10 cellular contexts compared by ENCODE assay signal in genomic region chr1:45348966-45349677, GRCh38. TPM values are rescaled to one million over a fixed set of nuclear protein-coding genes. Genes with fewer than 3 reads are reported as not detected.
A peak's percentile ranks its signal among the peaks of the same experiment; 100 is the strongest.
DNase-seq lines count a peak whose midpoint lies in the region; ATAC-seq and TF ChIP-seq lines count a peak whose summit lies in the region.
"Had no signal": no experiment of that assay in that cellular context is flagged by ENCODE, and none has a peak within 500 bp of the region (broad histone marks: within the 10 kb centered on the region; RNA-seq: fewer than 3 reads in every experiment).

No MANE protein-coding gene starts in this region.

- POLR2A ChIA-PET in activated CD8-positive, alpha-beta T cell treated with anti-CD3 and anti-CD28 coated beads for 36 hours (lab: Charles Lee), result interaction anchor here (0.5 to 16.0 kb wide), 6 partner anchors 10 to 176 kb away, joined by 3 to 238 read pairs (median 5); partner anchors contain the start of genes HPDL, MUTYH and TOE1
- POLR2A ChIA-PET in OCI-LY7 (lab: Charles Lee), result interaction anchor here (0.6 to 2.1 kb wide), 5 partner anchors 9 to 145 kb away, joined by 3 to 13 read pairs (median 3); partner anchors contain the start of genes MUTYH and TOE1

- H3K27ac Mint-ChIP-seq in activated CD8-positive, alpha-beta T cell treated with anti-CD3 and anti-CD28 coated beads for 36 hours, result no peak overlapping the region

- H3K4me2 ChIP-seq in OCI-LY7 (ENCODE audit: low read length), result no peak overlapping the region

- peak overlapping the region; percentile 73 for H3K27ac ChIP-seq in left ventricle myocardium inferior (replicated peaks)
- peak overlapping the region; percentile 65 to 77 (median 72) for H3K27ac ChIP-seq in sigmoid colon
- H3K27ac ChIP-seq in OCI-LY7 (ENCODE audit: low read depth, low read length, poor library complexity, severe bottlenecking), result no peak overlapping the region

- peak; percentile 78 for ATAC-seq in activated CD8-positive, alpha-beta T cell treated with anti-CD3 and anti-CD28 coated beads for 36 hours
- no peak for ATAC-seq in HG03457 (IDR thresholded peaks at IDR 0.05; ENCODE audit: unreplicated experiment)

- no peak for TF ChIP-seq POLR2A in sigmoid colon (IDR thresholded peaks at IDR 0.05)

- BruUV-seq in OCI-LY7 (replicated peaks; lab: Mats Ljungman, UMichigan), result no TSS peak

- intact Hi-C loops in activated CD8-positive, alpha-beta T cell treated with anti-CD3 and anti-CD28 coated beads for 36 hours (cut with micrococcal nuclease), result loop anchor here (10.0 kb wide), 1 partner anchor 236 kb away; the partner anchor contains the start of gene NASP
- intact Hi-C loops in left ventricle myocardium inferior (cut with micrococcal nuclease) (no loop called here), sigmoid colon (cut with DNase I) (no loop called here), OCI-LY7 (cut with micrococcal nuclease; ENCODE audit: unreplicated experiment) (no loop called here)

- H4K20me1 ChIP-seq in OCI-LY7 (ENCODE audit: insufficient read depth, low read length), result no peaks in the 10 kb centered on the region

- H3K36me3 ChIP-seq in left ventricle myocardium inferior (peaks cover 8% of the 10 kb centered on the region), sigmoid colon (peaks cover 5 to 18% (median 6%) of the 10 kb centered on the region in 4 donors), OCI-LY7 (ENCODE audit: insufficient read depth, low read length) (peaks cover 32% of the 10 kb centered on the region)

- no peaks in the 10 kb centered on the region for H3K9me3 ChIP-seq in left ventricle myocardium inferior (replicated peaks)
- H3K9me3 ChIP-seq in sigmoid colon, result no peaks in the 10 kb centered on the region
- H3K9me3 ChIP-seq in OCI-LY7 (ENCODE audit: low read length), result no peaks in the 10 kb centered on the region

- no peak for TF ChIP-seq CTCF in activated CD8-positive, alpha-beta T cell treated with anti-CD3 and anti-CD28 coated beads for 36 hours (IDR thresholded peaks at IDR 0.05)
- no peak for TF ChIP-seq CTCF in left ventricle myocardium inferior (IDR thresholded peaks at IDR 0.05; ENCODE audit: borderline replicate concordance)
- TF ChIP-seq CTCF in sigmoid colon (IDR thresholded peaks at IDR 0.05), result no peak
- no peak for TF ChIP-seq CTCF in OCI-LY7 (conservative IDR thresholded peaks at IDR 0.05; ENCODE audit: low read length)

- peaks cover 12% of the 10 kb centered on the region for H3K36me3 Mint-ChIP-seq in activated CD8-positive, alpha-beta T cell treated with anti-CD3 and anti-CD28 coated beads for 36 hours (ENCODE audit: low read depth)

- H2AFZ ChIP-seq in OCI-LY7 (ENCODE audit: low read length), result no peak overlapping the region

- CTCF ChIA-PET in activated CD8-positive, alpha-beta T cell treated with anti-CD3 and anti-CD28 coated beads for 36 hours (lab: Charles Lee), result interaction anchor here (0.6 to 7.2 kb wide), 8 partner anchors 9 to 151 kb away, joined by 3 to 54 read pairs (median 4); partner anchors contain the start of genes CCDC163, MMACHC, MUTYH and TOE1
- CTCF ChIA-PET in OCI-LY7 (lab: Charles Lee; ENCODE audit: unreplicated experiment), result interaction anchor here (1.1 kb wide), 1 partner anchor 151 kb away, joined by 4 read pairs; the partner anchor contains the start of genes CCDC163 and MMACHC

- H3K9me2 ChIP-seq in OCI-LY7 (ENCODE audit: insufficient read depth, low read length), result no peaks in the 10 kb centered on the region

- peaks cover 23% of the 10 kb centered on the region for H3K4me1 ChIP-seq in left ventricle myocardium inferior
- peaks cover 0 to 24% (median 22%) of the 10 kb centered on the region in 4 donors for H3K4me1 ChIP-seq in sigmoid colon
- no peaks in the 10 kb centered on the region for H3K4me1 ChIP-seq in OCI-LY7 (ENCODE audit: insufficient read depth, low read length, poor library complexity, severe bottlenecking)

- H3K27me3 ChIP-seq in left ventricle myocardium inferior (ENCODE audit: low read depth), result no peaks in the 10 kb centered on the region
- no peaks in the 10 kb centered on the region for H3K27me3 ChIP-seq in sigmoid colon

- H3K4me3 Mint-ChIP-seq in activated CD8-positive, alpha-beta T cell treated with anti-CD3 and anti-CD28 coated beads for 36 hours, result no peak overlapping the region
- H3K4me3 Mint-ChIP-seq: naive B cell had no signal

- H3K4me3 ChIP-seq in left ventricle myocardium inferior (no peak overlapping the region), sigmoid colon (no peak overlapping the region), OCI-LY7 (ENCODE audit: low read depth, low read length, poor library complexity, severe bottlenecking) (no peak overlapping the region)

- peak; percentile 58 for DNase-seq in ELF-1 (ENCODE audit: low read depth, low spot score)
- no peak for DNase-seq in activated CD8-positive, alpha-beta T cell treated with anti-CD3 and anti-CD28 coated beads for 36 hours
- DNase-seq in left ventricle myocardium inferior, result no peak
- no peak for DNase-seq in sigmoid colon
- no peak for DNase-seq in OCI-LY7 (ENCODE audit: low spot score)
- no peak for DNase-seq in NCI-H2171 (lab: John Stamatoyannopoulos, UW)
- no peak for DNase-seq in dermis blood vessel endothelial cell
- DNase-seq: activated CD4-positive, alpha-beta T cell treated with anti-CD3 and anti-CD28 coated beads for 48 hours; naive B cell had no signal

- peaks cover 8% of the 10 kb centered on the region for H3K4me1 Mint-ChIP-seq in activated CD8-positive, alpha-beta T cell treated with anti-CD3 and anti-CD28 coated beads for 36 hours (ENCODE audit: low read depth)

- 78 to 89% methylated on average over 3 of the region's 3 CpGs for WGBS in sigmoid colon, 2 donors

- no peaks in the 10 kb centered on the region for H3K79me2 ChIP-seq in OCI-LY7 (ENCODE audit: insufficient read depth, low read depth, low read length)

- no peaks in the 10 kb centered on the region for H3K27me3 Mint-ChIP-seq in activated CD8-positive, alpha-beta T cell treated with anti-CD3 and anti-CD28 coated beads for 36 hours
- H3K27me3 Mint-ChIP-seq: naive B cell had no signal

- no peaks in the 10 kb centered on the region for H3K9me3 Mint-ChIP-seq in activated CD8-positive, alpha-beta T cell treated with anti-CD3 and anti-CD28 coated beads for 36 hours
- H3K9me3 Mint-ChIP-seq: naive B cell had no signal

- no peak for TF ChIP-seq EP300 in sigmoid colon (IDR thresholded peaks at IDR 0.05)

RNA-seq across cellular contexts. Expression of gene MUTYH, which starts 8.9 kb away (rescaled TPM):
- total RNA-seq in activated CD8-positive, alpha-beta T cell treated with anti-CD3 and anti-CD28 coated beads for 36 hours, result 10 to 100 TPM; 51.4 to 54.5 TPM
- total RNA-seq in left ventricle myocardium inferior (8.1 TPM), sigmoid colon (10 to 100 TPM; 15.7 to 22.8 (median 19.2) TPM), OCI-LY7 (2022) (69.7 and 70.1 TPM in 2 replicates), dermis blood vessel endothelial cell (18.0 and 18.9 TPM in 2 replicates)
- 10 to 100 TPM; 22.4 to 24.6 (median 23.7) TPM for polyA plus RNA-seq in sigmoid colon
- total RNA-seq in OCI-LY7 (2014; rRNA removed; shearing (Covaris generic)), result 46.6 and 52.6 TPM in 2 replicates

RNA-seq across cellular contexts. Expression of gene TOE1, which starts 9.2 kb away (rescaled TPM):
- 10 to 100 TPM; 25.7 to 28.1 TPM for total RNA-seq in activated CD8-positive, alpha-beta T cell treated with anti-CD3 and anti-CD28 coated beads for 36 hours
- 3.2 TPM for total RNA-seq in left ventricle myocardium inferior
- 10 to 100 TPM in 1 of 4 donors, 1 to 10 TPM in 3; 7.1 to 10.5 (median 7.3) TPM for total RNA-seq in sigmoid colon
- 10 to 100 TPM; 11.4 to 12.9 (median 12.0) TPM for polyA plus RNA-seq in sigmoid colon
- 23.7 and 30.2 TPM in 2 replicates for total RNA-seq in OCI-LY7 (2014; rRNA removed; shearing (Covaris generic))
- 22.1 and 24.4 TPM in 2 replicates for total RNA-seq in OCI-LY7 (2022)
- 21.6 and 34.7 TPM in 2 replicates for total RNA-seq in dermis blood vessel endothelial cell

RNA-seq across cellular contexts. Expression of gene HPDL, which starts 22.4 kb away (rescaled TPM):
- 10 to 100 TPM; 37.5 to 39.8 TPM for total RNA-seq in activated CD8-positive, alpha-beta T cell treated with anti-CD3 and anti-CD28 coated beads for 36 hours
- not detected for total RNA-seq in left ventricle myocardium inferior
- total RNA-seq in sigmoid colon, result under 1 TPM in 1 of 4 donors, not detected in 3; 0.95 TPM
- 10 to 100 TPM in 2 of 3 donors, 1 to 10 TPM in 1; 4.9 to 15.7 (median 11.4) TPM for polyA plus RNA-seq in sigmoid colon
- 25.2 and 27.1 TPM in 2 replicates for total RNA-seq in OCI-LY7 (2014; rRNA removed; shearing (Covaris generic))
- total RNA-seq in OCI-LY7 (2022), result 21.9 and 25.8 TPM in 2 replicates
- 0.85 and 4.6 TPM in 2 replicates for total RNA-seq in dermis blood vessel endothelial cell
